ENCODE assay signal across 16 cellular contexts in genomic region chr7:108468246-108468645, GRCh38. TPM values are rescaled to one million over a fixed set of nuclear protein-coding genes. Genes with fewer than 3 reads are reported as not detected.
"Had no signal": no experiment of that assay in that cellular context is flagged by ENCODE, and none has a peak within 500 bp of the region (broad histone marks: within the 10 kb centered on the region; RNA-seq: fewer than 3 reads in every experiment).

No MANE protein-coding gene starts in this region.

- H3K4me2 ChIP-seq: smooth muscle cell had no signal

- H3K27me3 Mint-ChIP-seq: activated naive CD4-positive, alpha-beta T cell treated with anti-CD3 and anti-CD28 coated beads, Interleukin-2, amount 10 ng/mL, durations not matched to agents 7 days and 5 days; naive thymus-derived CD8-positive, alpha-beta T cell; progenitor cell of endocrine pancreas had no signal

- ATAC-seq: activated T-helper 17 cell treated with anti-CD3 and anti-CD28 coated beads, Interleukin-2, amount 50 U/mL, for 72 hours; gastrocnemius medialis; right cardiac atrium; stimulated activated effector memory CD8-positive, alpha-beta T cell treated with anti-CD3 and anti-CD28 coated beads, Interleukin-12 subunit alpha, Interleukin-12 subunit beta, amount 100 ng/mL, for 72 hours had no signal

- H3K4me3 Mint-ChIP-seq: activated naive CD4-positive, alpha-beta T cell treated with anti-CD3 and anti-CD28 coated beads, Interleukin-2, amount 10 ng/mL, durations not matched to agents 7 days and 5 days; activated T-helper 17 cell treated with anti-CD3 and anti-CD28 coated beads, Interleukin-2, amount 50 U/mL, for 72 hours; stimulated activated effector memory CD8-positive, alpha-beta T cell treated with anti-CD3 and anti-CD28 coated beads, Interleukin-12 subunit alpha, Interleukin-12 subunit beta, amount 100 ng/mL, for 72 hours had no signal

- H3K36me3 Mint-ChIP-seq: activated naive CD4-positive, alpha-beta T cell treated with anti-CD3 and anti-CD28 coated beads, Interleukin-2, amount 10 ng/mL, durations not matched to agents 7 days and 5 days had no signal

- H3K9me3 Mint-ChIP-seq: activated naive CD4-positive, alpha-beta T cell treated with anti-CD3 and anti-CD28 coated beads, Interleukin-2, amount 10 ng/mL, durations not matched to agents 7 days and 5 days; activated T-helper 17 cell treated with anti-CD3 and anti-CD28 coated beads, Interleukin-2, amount 50 U/mL, for 72 hours; naive thymus-derived CD8-positive, alpha-beta T cell; stimulated activated effector memory CD8-positive, alpha-beta T cell treated with anti-CD3 and anti-CD28 coated beads, Interleukin-12 subunit alpha, Interleukin-12 subunit beta, amount 100 ng/mL, for 72 hours had no signal

- H3K4me1 ChIP-seq: colonic mucosa, gastrocnemius medialis had no signal

- H3K27me3 ChIP-seq: colonic mucosa, gastrocnemius medialis had no signal

- H3K4me1 Mint-ChIP-seq: activated T-helper 17 cell treated with anti-CD3 and anti-CD28 coated beads, Interleukin-2, amount 50 U/mL, for 72 hours; stimulated activated effector memory CD8-positive, alpha-beta T cell treated with anti-CD3 and anti-CD28 coated beads, Interleukin-12 subunit alpha, Interleukin-12 subunit beta, amount 100 ng/mL, for 72 hours had no signal

- H3K27ac ChIP-seq: colonic mucosa, gastrocnemius medialis had no signal

- DNase-seq: activated CD4-positive, alpha-beta T cell treated with anti-CD3 and anti-CD28 coated beads, Interleukin-2, amount 50 U/mL, for 1 hour; activated naive CD4-positive, alpha-beta T cell treated with anti-CD3 and anti-CD28 coated beads, Interleukin-2, amount 10 ng/mL, durations not matched to agents 7 days and 5 days; activated T-cell treated with anti-CD3 and anti-CD28 coated beads for 4 hours; colonic mucosa; effector CD4-positive, alpha-beta T cell; gastrocnemius medialis; hippocampal formation; kidney glomerular epithelial cell; nucleus accumbens; right cardiac atrium had no signal

- H3K4me3 ChIP-seq: colonic mucosa, gastrocnemius medialis, smooth muscle cell had no signal

- H3K27ac Mint-ChIP-seq: activated naive CD4-positive, alpha-beta T cell treated with anti-CD3 and anti-CD28 coated beads, Interleukin-2, amount 10 ng/mL, durations not matched to agents 7 days and 5 days; activated T-helper 17 cell treated with anti-CD3 and anti-CD28 coated beads, Interleukin-2, amount 50 U/mL, for 72 hours; progenitor cell of endocrine pancreas; stimulated activated effector memory CD8-positive, alpha-beta T cell treated with anti-CD3 and anti-CD28 coated beads, Interleukin-12 subunit alpha, Interleukin-12 subunit beta, amount 100 ng/mL, for 72 hours had no signal

- H3K36me3 ChIP-seq: colonic mucosa had no signal

RNA-seq across cellular contexts. Expression of gene NRCAM, which starts 12.0 kb away (rescaled TPM):
- total RNA-seq: activated T-helper 17 cell treated with anti-CD3 and anti-CD28 coated beads, Interleukin-2, amount 50 U/mL, for 72 hours; T-helper 2 cell treated with Interferon-gamma antibody and Interleukin-4, amounts not matched to agents 100 ng/mL and 5 ng/mL, for 36 hours had no signal
- polyA plus RNA-seq: smooth muscle cell had no signal
